ENCODE assay signal across 1 cellular context in the genomic region with DNA sequence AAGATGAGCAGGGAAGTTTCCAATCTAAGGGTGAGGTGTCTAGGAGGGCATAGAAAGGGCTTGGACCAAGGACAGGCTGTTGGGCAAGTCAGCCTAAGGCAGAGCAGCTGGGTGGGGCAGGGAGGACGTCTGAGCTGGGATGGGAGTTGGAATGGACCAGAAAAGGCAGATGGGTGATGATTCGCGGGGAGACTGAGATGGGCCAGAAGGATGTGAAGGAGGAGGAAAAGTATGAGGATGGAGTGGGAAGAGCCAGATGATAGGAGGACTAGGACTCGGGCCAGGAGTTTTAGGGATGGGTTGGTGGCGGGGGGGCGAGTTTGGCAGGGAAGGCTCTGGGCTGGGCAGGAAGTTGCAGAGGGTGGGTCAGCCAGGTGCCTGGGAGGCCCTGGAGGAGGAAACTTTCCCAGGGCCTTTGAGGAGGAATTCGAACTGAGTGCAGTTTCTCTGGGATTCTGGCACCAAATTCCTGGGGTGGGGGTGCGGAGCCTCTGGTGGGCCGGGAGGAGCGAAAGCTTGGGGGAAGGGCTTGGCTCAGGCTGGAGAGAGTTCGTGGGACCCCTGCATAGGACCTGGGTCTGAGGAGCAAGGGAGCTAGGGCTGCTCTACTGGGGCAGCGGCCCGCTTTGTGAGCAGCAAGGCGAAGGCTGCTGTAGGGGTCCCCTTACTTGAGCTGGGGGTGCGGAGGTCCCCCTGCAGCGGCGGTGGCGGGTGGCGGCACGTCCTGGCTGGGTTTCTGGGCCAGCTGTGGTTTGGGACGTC.
TF ChIP-seq lines count a peak whose summit lies in the region.

No MANE protein-coding gene starts in this region.

TF ChIP-seq in WTC11, 78 proteins besides CTCF, POLR2A, EP300 and RAD21 (continued from another document):
- TF ChIP-seq, protein P1, sequence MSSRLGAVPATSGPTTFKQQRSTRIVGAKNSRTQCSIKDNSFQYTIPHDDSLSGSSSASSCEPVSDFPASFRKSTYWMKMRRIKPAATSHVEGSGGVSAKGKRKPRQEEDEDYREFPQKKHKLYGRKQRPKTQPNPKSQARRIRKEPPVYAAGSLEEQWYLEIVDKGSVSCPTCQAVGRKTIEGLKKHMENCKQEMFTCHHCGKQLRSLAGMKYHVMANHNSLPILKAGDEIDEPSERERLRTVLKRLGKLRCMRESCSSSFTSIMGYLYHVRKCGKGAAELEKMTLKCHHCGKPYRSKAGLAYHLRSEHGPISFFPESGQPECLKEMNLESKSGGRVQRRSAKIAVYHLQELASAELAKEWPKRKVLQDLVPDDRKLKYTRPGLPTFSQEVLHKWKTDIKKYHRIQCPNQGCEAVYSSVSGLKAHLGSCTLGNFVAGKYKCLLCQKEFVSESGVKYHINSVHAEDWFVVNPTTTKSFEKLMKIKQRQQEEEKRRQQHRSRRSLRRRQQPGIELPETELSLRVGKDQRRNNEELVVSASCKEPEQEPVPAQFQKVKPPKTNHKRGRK (CRISPR knock-in tag; IDR thresholded peaks at IDR 0.05; ENCODE audit: borderline replicate concordance), result no peak
- no peak for TF ChIP-seq JAZF1 (CRISPR knock-in tag; IDR thresholded peaks at IDR 0.05)
- TF ChIP-seq FOXJ3 (CRISPR knock-in tag; IDR thresholded peaks at IDR 0.05; ENCODE audit: borderline replicate concordance), result no peak
- TF ChIP-seq SMAD3 (CRISPR knock-in tag; IDR thresholded peaks at IDR 0.05; ENCODE audit: borderline replicate concordance), result no peak
- TF ChIP-seq NFATC4 (CRISPR knock-in tag; IDR thresholded peaks at IDR 0.05), result 0 out of 2 replicates have a peak, but pooled peaks have one; percentile 52
- TF ChIP-seq, protein P2, sequence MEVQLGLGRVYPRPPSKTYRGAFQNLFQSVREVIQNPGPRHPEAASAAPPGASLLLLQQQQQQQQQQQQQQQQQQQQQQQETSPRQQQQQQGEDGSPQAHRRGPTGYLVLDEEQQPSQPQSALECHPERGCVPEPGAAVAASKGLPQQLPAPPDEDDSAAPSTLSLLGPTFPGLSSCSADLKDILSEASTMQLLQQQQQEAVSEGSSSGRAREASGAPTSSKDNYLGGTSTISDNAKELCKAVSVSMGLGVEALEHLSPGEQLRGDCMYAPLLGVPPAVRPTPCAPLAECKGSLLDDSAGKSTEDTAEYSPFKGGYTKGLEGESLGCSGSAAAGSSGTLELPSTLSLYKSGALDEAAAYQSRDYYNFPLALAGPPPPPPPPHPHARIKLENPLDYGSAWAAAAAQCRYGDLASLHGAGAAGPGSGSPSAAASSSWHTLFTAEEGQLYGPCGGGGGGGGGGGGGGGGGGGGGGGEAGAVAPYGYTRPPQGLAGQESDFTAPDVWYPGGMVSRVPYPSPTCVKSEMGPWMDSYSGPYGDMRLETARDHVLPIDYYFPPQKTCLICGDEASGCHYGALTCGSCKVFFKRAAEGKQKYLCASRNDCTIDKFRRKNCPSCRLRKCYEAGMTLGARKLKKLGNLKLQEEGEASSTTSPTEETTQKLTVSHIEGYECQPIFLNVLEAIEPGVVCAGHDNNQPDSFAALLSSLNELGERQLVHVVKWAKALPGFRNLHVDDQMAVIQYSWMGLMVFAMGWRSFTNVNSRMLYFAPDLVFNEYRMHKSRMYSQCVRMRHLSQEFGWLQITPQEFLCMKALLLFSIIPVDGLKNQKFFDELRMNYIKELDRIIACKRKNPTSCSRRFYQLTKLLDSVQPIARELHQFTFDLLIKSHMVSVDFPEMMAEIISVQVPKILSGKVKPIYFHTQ (CRISPR knock-in tag; IDR thresholded peaks at IDR 0.05), result peak; percentile 46; the same call in 1 of the 2 replicates
- TF ChIP-seq, protein P3, sequence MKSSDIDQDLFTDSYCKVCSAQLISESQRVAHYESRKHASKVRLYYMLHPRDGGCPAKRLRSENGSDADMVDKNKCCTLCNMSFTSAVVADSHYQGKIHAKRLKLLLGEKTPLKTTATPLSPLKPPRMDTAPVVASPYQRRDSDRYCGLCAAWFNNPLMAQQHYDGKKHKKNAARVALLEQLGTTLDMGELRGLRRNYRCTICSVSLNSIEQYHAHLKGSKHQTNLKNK (CRISPR knock-in tag; IDR thresholded peaks at IDR 0.05), result no peak
- TF ChIP-seq ESRRA (CRISPR knock-in tag; IDR thresholded peaks at IDR 0.05; ENCODE audit: borderline replicate concordance), result no peak
- TF ChIP-seq, protein P4, sequence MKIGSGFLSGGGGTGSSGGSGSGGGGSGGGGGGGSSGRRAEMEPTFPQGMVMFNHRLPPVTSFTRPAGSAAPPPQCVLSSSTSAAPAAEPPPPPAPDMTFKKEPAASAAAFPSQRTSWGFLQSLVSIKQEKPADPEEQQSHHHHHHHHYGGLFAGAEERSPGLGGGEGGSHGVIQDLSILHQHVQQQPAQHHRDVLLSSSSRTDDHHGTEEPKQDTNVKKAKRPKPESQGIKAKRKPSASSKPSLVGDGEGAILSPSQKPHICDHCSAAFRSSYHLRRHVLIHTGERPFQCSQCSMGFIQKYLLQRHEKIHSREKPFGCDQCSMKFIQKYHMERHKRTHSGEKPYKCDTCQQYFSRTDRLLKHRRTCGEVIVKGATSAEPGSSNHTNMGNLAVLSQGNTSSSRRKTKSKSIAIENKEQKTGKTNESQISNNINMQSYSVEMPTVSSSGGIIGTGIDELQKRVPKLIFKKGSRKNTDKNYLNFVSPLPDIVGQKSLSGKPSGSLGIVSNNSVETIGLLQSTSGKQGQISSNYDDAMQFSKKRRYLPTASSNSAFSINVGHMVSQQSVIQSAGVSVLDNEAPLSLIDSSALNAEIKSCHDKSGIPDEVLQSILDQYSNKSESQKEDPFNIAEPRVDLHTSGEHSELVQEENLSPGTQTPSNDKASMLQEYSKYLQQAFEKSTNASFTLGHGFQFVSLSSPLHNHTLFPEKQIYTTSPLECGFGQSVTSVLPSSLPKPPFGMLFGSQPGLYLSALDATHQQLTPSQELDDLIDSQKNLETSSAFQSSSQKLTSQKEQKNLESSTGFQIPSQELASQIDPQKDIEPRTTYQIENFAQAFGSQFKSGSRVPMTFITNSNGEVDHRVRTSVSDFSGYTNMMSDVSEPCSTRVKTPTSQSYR (CRISPR knock-in tag; IDR thresholded peaks at IDR 0.05), result no peak
- no peak for TF ChIP-seq SMAD4 (CRISPR knock-in tag; IDR thresholded peaks at IDR 0.05)
- TF ChIP-seq, protein P5, sequence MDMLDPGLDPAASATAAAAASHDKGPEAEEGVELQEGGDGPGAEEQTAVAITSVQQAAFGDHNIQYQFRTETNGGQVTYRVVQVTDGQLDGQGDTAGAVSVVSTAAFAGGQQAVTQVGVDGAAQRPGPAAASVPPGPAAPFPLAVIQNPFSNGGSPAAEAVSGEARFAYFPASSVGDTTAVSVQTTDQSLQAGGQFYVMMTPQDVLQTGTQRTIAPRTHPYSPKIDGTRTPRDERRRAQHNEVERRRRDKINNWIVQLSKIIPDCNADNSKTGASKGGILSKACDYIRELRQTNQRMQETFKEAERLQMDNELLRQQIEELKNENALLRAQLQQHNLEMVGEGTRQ (CRISPR knock-in tag; IDR thresholded peaks at IDR 0.05), result no peak
- no peak for TF ChIP-seq ZNF138 (CRISPR knock-in tag; conservative IDR thresholded peaks at IDR 0.05)
- TF ChIP-seq, protein P6, sequence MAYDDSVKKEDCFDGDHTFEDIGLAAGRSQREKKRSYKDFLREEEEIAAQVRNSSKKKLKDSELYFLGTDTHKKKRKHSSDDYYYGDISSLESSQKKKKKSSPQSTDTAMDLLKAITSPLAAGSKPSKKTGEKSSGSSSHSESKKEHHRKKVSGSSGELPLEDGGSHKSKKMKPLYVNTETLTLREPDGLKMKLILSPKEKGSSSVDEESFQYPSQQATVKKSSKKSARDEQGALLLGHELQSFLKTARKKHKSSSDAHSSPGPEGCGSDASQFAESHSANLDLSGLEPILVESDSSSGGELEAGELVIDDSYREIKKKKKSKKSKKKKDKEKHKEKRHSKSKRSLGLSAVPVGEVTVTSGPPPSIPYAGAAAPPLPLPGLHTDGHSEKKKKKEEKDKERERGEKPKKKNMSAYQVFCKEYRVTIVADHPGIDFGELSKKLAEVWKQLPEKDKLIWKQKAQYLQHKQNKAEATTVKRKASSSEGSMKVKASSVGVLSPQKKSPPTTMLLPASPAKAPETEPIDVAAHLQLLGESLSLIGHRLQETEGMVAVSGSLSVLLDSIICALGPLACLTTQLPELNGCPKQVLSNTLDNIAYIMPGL (CRISPR knock-in tag; IDR thresholded peaks at IDR 0.05), result no peak
- TF ChIP-seq, protein P7, sequence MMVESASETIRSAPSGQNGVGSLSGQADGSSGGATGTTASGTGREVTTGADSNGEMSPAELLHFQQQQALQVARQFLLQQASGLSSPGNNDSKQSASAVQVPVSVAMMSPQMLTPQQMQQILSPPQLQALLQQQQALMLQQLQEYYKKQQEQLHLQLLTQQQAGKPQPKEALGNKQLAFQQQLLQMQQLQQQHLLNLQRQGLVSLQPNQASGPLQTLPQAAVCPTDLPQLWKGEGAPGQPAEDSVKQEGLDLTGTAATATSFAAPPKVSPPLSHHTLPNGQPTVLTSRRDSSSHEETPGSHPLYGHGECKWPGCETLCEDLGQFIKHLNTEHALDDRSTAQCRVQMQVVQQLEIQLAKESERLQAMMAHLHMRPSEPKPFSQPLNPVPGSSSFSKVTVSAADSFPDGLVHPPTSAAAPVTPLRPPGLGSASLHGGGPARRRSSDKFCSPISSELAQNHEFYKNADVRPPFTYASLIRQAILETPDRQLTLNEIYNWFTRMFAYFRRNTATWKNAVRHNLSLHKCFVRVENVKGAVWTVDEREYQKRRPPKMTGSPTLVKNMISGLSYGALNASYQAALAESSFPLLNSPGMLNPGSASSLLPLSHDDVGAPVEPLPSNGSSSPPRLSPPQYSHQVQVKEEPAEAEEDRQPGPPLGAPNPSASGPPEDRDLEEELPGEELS (CRISPR knock-in tag; IDR thresholded peaks at IDR 0.05), result no peak
- TF ChIP-seq, protein P8, sequence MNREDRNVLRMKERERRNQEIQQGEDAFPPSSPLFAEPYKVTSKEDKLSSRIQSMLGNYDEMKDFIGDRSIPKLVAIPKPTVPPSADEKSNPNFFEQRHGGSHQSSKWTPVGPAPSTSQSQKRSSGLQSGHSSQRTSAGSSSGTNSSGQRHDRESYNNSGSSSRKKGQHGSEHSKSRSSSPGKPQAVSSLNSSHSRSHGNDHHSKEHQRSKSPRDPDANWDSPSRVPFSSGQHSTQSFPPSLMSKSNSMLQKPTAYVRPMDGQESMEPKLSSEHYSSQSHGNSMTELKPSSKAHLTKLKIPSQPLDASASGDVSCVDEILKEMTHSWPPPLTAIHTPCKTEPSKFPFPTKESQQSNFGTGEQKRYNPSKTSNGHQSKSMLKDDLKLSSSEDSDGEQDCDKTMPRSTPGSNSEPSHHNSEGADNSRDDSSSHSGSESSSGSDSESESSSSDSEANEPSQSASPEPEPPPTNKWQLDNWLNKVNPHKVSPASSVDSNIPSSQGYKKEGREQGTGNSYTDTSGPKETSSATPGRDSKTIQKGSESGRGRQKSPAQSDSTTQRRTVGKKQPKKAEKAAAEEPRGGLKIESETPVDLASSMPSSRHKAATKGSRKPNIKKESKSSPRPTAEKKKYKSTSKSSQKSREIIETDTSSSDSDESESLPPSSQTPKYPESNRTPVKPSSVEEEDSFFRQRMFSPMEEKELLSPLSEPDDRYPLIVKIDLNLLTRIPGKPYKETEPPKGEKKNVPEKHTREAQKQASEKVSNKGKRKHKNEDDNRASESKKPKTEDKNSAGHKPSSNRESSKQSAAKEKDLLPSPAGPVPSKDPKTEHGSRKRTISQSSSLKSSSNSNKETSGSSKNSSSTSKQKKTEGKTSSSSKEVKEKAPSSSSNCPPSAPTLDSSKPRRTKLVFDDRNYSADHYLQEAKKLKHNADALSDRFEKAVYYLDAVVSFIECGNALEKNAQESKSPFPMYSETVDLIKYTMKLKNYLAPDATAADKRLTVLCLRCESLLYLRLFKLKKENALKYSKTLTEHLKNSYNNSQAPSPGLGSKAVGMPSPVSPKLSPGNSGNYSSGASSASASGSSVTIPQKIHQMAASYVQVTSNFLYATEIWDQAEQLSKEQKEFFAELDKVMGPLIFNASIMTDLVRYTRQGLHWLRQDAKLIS (CRISPR knock-in tag; IDR thresholded peaks at IDR 0.05; ENCODE audit: borderline replicate concordance), result no peak
- TF ChIP-seq TEAD4 (CRISPR knock-in tag; IDR thresholded peaks at IDR 0.05), result peak; percentile 90
- no peak for TF ChIP-seq NR3C1 (CRISPR knock-in tag; conservative IDR thresholded peaks at IDR 0.05; ENCODE audit: low read depth)
- TF ChIP-seq, protein P9, sequence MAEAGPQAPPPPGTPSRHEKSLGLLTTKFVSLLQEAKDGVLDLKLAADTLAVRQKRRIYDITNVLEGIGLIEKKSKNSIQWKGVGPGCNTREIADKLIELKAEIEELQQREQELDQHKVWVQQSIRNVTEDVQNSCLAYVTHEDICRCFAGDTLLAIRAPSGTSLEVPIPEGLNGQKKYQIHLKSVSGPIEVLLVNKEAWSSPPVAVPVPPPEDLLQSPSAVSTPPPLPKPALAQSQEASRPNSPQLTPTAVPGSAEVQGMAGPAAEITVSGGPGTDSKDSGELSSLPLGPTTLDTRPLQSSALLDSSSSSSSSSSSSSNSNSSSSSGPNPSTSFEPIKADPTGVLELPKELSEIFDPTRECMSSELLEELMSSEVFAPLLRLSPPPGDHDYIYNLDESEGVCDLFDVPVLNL (CRISPR knock-in tag; IDR thresholded peaks at IDR 0.05; ENCODE audit: borderline replicate concordance, low read depth), result no peak
- peak; percentile 96; the same call in 1 of the 2 replicates for TF ChIP-seq TEAD1 (CRISPR knock-in tag; IDR thresholded peaks at IDR 0.05)
- no peak for TF ChIP-seq PRRX2 (CRISPR knock-in tag; IDR thresholded peaks at IDR 0.05)
- no peak for TF ChIP-seq ZNF232 (CRISPR knock-in tag; IDR thresholded peaks at IDR 0.05)
- TF ChIP-seq CBFB (CRISPR knock-in tag; IDR thresholded peaks at IDR 0.05; ENCODE audit: low read depth), result no peak
- TF ChIP-seq ZNF263 (CRISPR knock-in tag; IDR thresholded peaks at IDR 0.05; ENCODE audit: low read depth), result no peak
- TF ChIP-seq RELA (CRISPR knock-in tag; IDR thresholded peaks at IDR 0.05; ENCODE audit: borderline replicate concordance), result no peak
